8 cellular contexts compared by ENCODE assay signal in the genomic region with DNA sequence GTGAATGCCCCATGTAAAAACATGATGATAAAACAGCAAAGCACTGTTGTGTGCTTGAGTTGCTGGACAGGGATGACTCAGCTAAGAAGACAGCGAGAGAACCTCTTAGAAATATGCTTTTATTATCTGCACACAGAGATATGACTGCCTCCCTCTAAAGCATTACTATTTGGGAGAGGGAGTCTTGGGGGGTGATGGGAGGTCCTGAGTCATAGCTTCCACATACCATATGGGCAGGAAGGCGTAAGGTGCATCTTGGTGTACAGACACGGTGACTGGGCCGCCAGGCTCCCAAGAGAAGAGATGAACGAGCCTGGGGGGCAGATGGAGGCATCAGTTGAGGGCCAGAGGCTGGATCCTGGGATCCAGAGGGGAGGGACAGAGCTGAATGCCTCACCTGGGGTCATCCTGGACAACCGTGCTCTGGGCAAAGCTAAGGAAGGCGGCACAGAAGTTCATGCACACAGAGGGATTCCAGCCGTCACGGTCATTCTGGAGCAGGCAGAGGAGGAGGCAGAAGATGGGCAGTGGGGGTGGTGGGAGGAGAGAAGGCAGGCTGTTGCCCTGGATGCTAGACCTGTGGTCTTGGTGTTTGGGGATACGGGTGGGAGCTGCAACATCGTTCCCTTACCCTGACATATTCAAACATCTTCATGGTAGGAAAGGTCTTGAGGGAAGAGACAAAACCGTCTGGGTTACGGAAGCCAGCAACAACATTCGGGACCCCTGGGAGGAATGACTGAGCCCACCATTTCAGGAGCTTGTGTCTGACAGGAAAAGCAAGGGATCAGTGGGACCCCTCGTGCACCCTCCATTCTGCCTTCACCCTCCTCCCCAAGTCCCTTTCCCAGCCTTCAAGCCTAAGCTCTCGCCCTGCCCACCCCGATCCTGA. TPM values are rescaled to one million over a fixed set of nuclear protein-coding genes. Genes with fewer than 3 reads are reported as not detected.
DNase-seq lines count a peak whose midpoint lies in the region; ATAC-seq and TF ChIP-seq lines count a peak whose summit lies in the region.

No MANE protein-coding gene starts in this region.

- POLR2A ChIA-PET in SK-N-SH (lab: Yijun Ruan, JAX): interaction anchor here (3.8 kb wide), 1 partner anchor 11 kb away, joined by 20 read pairs; a partner anchor contains a TSS

- peaks cover 15 to 52% of the 10 kb centered on the region in 2 experiments for H3K36me3 ChIP-seq in SK-N-SH (replicated peaks in 1 of 2; ENCODE audit: control insufficient read depth in 1 of 2, insufficient read depth in 2 of 2, low read length in 1 of 2)
- H3K36me3 ChIP-seq in skeletal muscle tissue (ENCODE audit: control insufficient read depth in 3 of 3, insufficient read depth in 3 of 3, low read length in 3 of 3): peaks cover 46 to 53% (median 51%) of the 10 kb centered on the region in 3 donors

- DNase-seq in SK-N-SH (no peak), T-helper 17 cell (no peak), fibroblast of peridontal ligament (ENCODE audit: extremely low read depth) (peak; percentile 9), NOMO-1 (lab: John Stamatoyannopoulos, UW; ENCODE audit: unreplicated experiment in 2 of 2) (no peak)
- no peak for DNase-seq in activated effector memory CD4-positive, alpha-beta T cell treated with anti-CD3 and anti-CD28 coated beads, Interleukin-2, amount 50 U/mL, for 16 hours

- peak overlapping the region; percentile 74 for H3K4me3 Mint-ChIP-seq in T-helper 17 cell

- no peaks in the 10 kb centered on the region for H3K27me3 Mint-ChIP-seq in T-helper 17 cell

- peak overlapping the region; percentile 99 for H3K4me2 ChIP-seq in SK-N-SH

- no peak for TF ChIP-seq EP300 in SK-N-SH (IDR thresholded peaks at IDR 0.05; ENCODE audit: borderline replicate concordance in 1 of 2, low read depth in 1 of 2, low read length in 1 of 2)

- H3K79me2 ChIP-seq in SK-N-SH (ENCODE audit: insufficient read depth): peaks cover 42% of the 10 kb centered on the region

- H2AFZ ChIP-seq in SK-N-SH (ENCODE audit: low read depth): no peak overlapping the region

- no peaks in the 10 kb centered on the region for H4K20me1 ChIP-seq in SK-N-SH (ENCODE audit: insufficient read depth)

- H3K9me3 ChIP-seq in SK-N-SH (no peaks in the 10 kb centered on the region), T-helper 17 cell (ENCODE audit: control insufficient read depth, low read length, poor library complexity, severe bottlenecking) (no peaks in the 10 kb centered on the region), skeletal muscle tissue (ENCODE audit: control insufficient read depth in 3 of 3, low read length in 3 of 3) (no peaks in the 10 kb centered on the region)

- H3K27ac Mint-ChIP-seq in T-helper 17 cell: peak overlapping the region; percentile 100

- peaks cover 38% of the 10 kb centered on the region for H3K4me1 Mint-ChIP-seq in T-helper 17 cell

- H3F3A ChIP-seq in SK-N-SH (replicated peaks; ENCODE audit: insufficient read depth): peaks cover 10% of the 10 kb centered on the region

- WGBS in SK-N-SH (ENCODE audit: low lambda C conversion rate): 77% methylated on average over 17 of the region's 17 CpGs

- H3K4me3 ChIP-seq in SK-N-SH (ENCODE audit: low read depth in 2 of 2, low read length in 1 of 2) (peak overlapping the region; percentile 91 to 94), skeletal muscle tissue (ENCODE audit: low read length in 3 of 3) (peak overlapping the region in 1 of 3 donors; percentile 96)

- no peaks in the 10 kb centered on the region for H3K27me3 ChIP-seq in SK-N-SH (ENCODE audit: insufficient read depth)
- H3K27me3 ChIP-seq in skeletal muscle tissue (ENCODE audit: control insufficient read depth in 3 of 3, insufficient read depth in 3 of 3, low read length in 3 of 3): no peaks in the 10 kb centered on the region

- no peaks in the 10 kb centered on the region for H3K9me2 ChIP-seq in SK-N-SH

- TF ChIP-seq CTCF in SK-N-SH (IDR thresholded peaks at IDR 0.05): no peak

- ATAC-seq in SK-N-SH treated with all-trans-retinoic acid at 6 μM for 48 hours: no peak
- ATAC-seq in T-helper 17 cell: no peak
- ATAC-seq in GM21447 (IDR thresholded peaks at IDR 0.05; ENCODE audit: unreplicated experiment): no peak

- H3K4me1 ChIP-seq in SK-N-SH (ENCODE audit: control insufficient read depth in 1 of 2, insufficient read depth in 2 of 2, low read depth in 1 of 2, low read length in 1 of 2) (peaks cover 5 to 26% of the 10 kb centered on the region in 2 experiments; a peak in 3 of 4 replicates), skeletal muscle tissue (ENCODE audit: control insufficient read depth in 3 of 3, insufficient read depth in 3 of 3, low read length in 3 of 3) (peaks cover 28 to 37% (median 32%) of the 10 kb centered on the region in 3 donors)

- TF ChIP-seq RAD21 in SK-N-SH (IDR thresholded peaks at IDR 0.05; ENCODE audit: low read length): no peak

- H3K36me3 Mint-ChIP-seq in T-helper 17 cell (ENCODE audit: low read depth): peaks cover 9% of the 10 kb centered on the region

- CTCF ChIA-PET in SK-N-SH (lab: Yijun Ruan, JAX): interaction anchor here (0.8 to 5.2 kb wide), 4 partner anchors 11 to 52 kb away, joined by 3 to 29 read pairs (median 14); a partner anchor contains a TSS

- H3K9ac ChIP-seq in SK-N-SH (peak overlapping the region; percentile 95), skeletal muscle tissue (ENCODE audit: low read depth in 1 of 3, low read length in 3 of 3) (peak overlapping the region; percentile 50 to 93 (median 92))

- H3K27ac ChIP-seq in SK-N-SH (ENCODE audit: low read depth in 2 of 2, low read length in 1 of 2): peak overlapping the region in 1 of 2 experiments; percentile 15; a peak in 1 of 4 replicates
- H3K27ac ChIP-seq in skeletal muscle tissue (ENCODE audit: low read depth, low read length): peak overlapping the region; percentile 36

TF ChIP-seq in SK-N-SH, 30 proteins besides CTCF, POLR2A, EP300 and RAD21:
- TF ChIP-seq TEAD4 (IDR thresholded peaks at IDR 0.05; ENCODE audit: borderline replicate concordance, insufficient read depth): no peak
- no peak for TF ChIP-seq SIN3A (IDR thresholded peaks at IDR 0.05; ENCODE audit: borderline replicate concordance, low read depth, low read length)
- TF ChIP-seq RXRA (IDR thresholded peaks at IDR 0.05; ENCODE audit: borderline replicate concordance, low read depth): no peak
- TF ChIP-seq MEF2A (IDR thresholded peaks at IDR 0.05; ENCODE audit: borderline replicate concordance, low read depth): no peak

TF ChIP-seq in SK-N-SH treated with all-trans-retinoic acid at 6 μM for 48 hours, 23 proteins besides CTCF, POLR2A, EP300 and RAD21:
- TF ChIP-seq ZNF565 (CRISPR knock-in tag; conservative IDR thresholded peaks at IDR 0.05; ENCODE audit: low read depth) (no peak), RARB (CRISPR knock-in tag; IDR thresholded peaks at IDR 0.05) (no peak), ZNF70 (CRISPR knock-in tag; IDR thresholded peaks at IDR 0.05) (no peak), ARNTL (CRISPR knock-in tag; IDR thresholded peaks at IDR 0.05; ENCODE audit: borderline replicate concordance, low read depth) (no peak), GLIS3 (CRISPR knock-in tag; IDR thresholded peaks at IDR 0.05) (no peak)
- TF ChIP-seq, protein P1, sequence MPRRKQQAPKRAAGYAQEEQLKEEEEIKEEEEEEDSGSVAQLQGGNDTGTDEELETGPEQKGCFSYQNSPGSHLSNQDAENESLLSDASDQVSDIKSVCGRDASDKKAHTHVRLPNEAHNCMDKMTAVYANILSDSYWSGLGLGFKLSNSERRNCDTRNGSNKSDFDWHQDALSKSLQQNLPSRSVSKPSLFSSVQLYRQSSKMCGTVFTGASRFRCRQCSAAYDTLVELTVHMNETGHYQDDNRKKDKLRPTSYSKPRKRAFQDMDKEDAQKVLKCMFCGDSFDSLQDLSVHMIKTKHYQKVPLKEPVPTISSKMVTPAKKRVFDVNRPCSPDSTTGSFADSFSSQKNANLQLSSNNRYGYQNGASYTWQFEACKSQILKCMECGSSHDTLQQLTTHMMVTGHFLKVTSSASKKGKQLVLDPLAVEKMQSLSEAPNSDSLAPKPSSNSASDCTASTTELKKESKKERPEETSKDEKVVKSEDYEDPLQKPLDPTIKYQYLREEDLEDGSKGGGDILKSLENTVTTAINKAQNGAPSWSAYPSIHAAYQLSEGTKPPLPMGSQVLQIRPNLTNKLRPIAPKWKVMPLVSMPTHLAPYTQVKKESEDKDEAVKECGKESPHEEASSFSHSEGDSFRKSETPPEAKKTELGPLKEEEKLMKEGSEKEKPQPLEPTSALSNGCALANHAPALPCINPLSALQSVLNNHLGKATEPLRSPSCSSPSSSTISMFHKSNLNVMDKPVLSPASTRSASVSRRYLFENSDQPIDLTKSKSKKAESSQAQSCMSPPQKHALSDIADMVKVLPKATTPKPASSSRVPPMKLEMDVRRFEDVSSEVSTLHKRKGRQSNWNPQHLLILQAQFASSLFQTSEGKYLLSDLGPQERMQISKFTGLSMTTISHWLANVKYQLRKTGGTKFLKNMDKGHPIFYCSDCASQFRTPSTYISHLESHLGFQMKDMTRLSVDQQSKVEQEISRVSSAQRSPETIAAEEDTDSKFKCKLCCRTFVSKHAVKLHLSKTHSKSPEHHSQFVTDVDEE (CRISPR knock-in tag; IDR thresholded peaks at IDR 0.05): no peak

RNA-seq across cellular contexts. Expression of a gene that starts 2.0 kb away (rescaled TPM):
- 25.3 and 27.1 TPM in 2 replicates for polyA plus RNA-seq in SK-N-SH (2012; rRNA removed)
- polyA plus RNA-seq in SK-N-SH (2012; cell fraction: cytosol; rRNA removed): 9.6 and 13.3 TPM in 2 replicates
- 106 and 119 TPM in 2 replicates for polyA plus RNA-seq in SK-N-SH (2012; cell fraction: nucleus; rRNA removed)
- total RNA-seq in T-helper 17 cell (10 to 100 TPM; 31.9 to 35.0 TPM), skeletal muscle tissue (4.7 TPM)

RNA-seq across cellular contexts. Expression of a gene that starts 11.0 kb away (rescaled TPM):
- 86.3 and 89.4 TPM in 2 replicates for polyA plus RNA-seq in SK-N-SH (2012; rRNA removed)
- 23.8 and 33.0 TPM in 2 replicates for polyA plus RNA-seq in SK-N-SH (2012; cell fraction: cytosol; rRNA removed)
- polyA plus RNA-seq in SK-N-SH (2012; cell fraction: nucleus; rRNA removed): 574 and 610 TPM in 2 replicates
- 10 to 100 TPM; 85.5 to 94.5 TPM for total RNA-seq in T-helper 17 cell
- total RNA-seq in skeletal muscle tissue: 25.1 TPM

RNA-seq across cellular contexts. Expression of a gene that starts 11.2 kb away (rescaled TPM):
- 89.5 and 116 TPM in 2 replicates for polyA plus RNA-seq in SK-N-SH (2012; rRNA removed)
- 101 and 102 TPM in 2 replicates for polyA plus RNA-seq in SK-N-SH (2012; cell fraction: cytosol; rRNA removed)
- 88.7 and 92.7 TPM in 2 replicates for polyA plus RNA-seq in SK-N-SH (2012; cell fraction: nucleus; rRNA removed)
- total RNA-seq in T-helper 17 cell (10 to 100 TPM; 45.8 to 46.2 TPM), skeletal muscle tissue (61.6 TPM)

RNA-seq across cellular contexts. Expression of a gene that starts 11.9 kb away (rescaled TPM):
- polyA plus RNA-seq in SK-N-SH (2012; rRNA removed): 9.9 and 11.4 TPM in 2 replicates
- 3.2 and 3.8 TPM in 2 replicates for polyA plus RNA-seq in SK-N-SH (2012; cell fraction: cytosol; rRNA removed)
- polyA plus RNA-seq in SK-N-SH (2012; cell fraction: nucleus; rRNA removed): 42.5 and 64.3 TPM in 2 replicates
- total RNA-seq in T-helper 17 cell: 1 to 10 TPM; 3.8 to 5.4 TPM
- total RNA-seq in skeletal muscle tissue: 14.1 TPM

RNA-seq across cellular contexts. Expression of a gene that starts 24.1 kb away (rescaled TPM):
- 42.1 and 64.4 TPM in 2 replicates for polyA plus RNA-seq in SK-N-SH (2012; rRNA removed)
- polyA plus RNA-seq in SK-N-SH (2012; cell fraction: cytosol; rRNA removed): 37.7 and 44.3 TPM in 2 replicates
- 74.0 and 102 TPM in 2 replicates for polyA plus RNA-seq in SK-N-SH (2012; cell fraction: nucleus; rRNA removed)
- total RNA-seq in T-helper 17 cell (under 1 TPM in 1 of 2 donors, not detected in 1; 0.65 TPM), skeletal muscle tissue (3.7 TPM)
